17 cellular contexts compared by ENCODE assay signal in genomic region chr1:19287436-19288185, GRCh38. TPM values are rescaled to one million over a fixed set of nuclear protein-coding genes. Genes with fewer than 3 reads are reported as not detected.
A peak's percentile ranks its signal among the peaks of the same experiment; 100 is the strongest.
DNase-seq lines count a peak whose midpoint lies in the region; ATAC-seq and TF ChIP-seq lines count a peak whose summit lies in the region.
"Had no signal": no experiment of that assay in that cellular context is flagged by ENCODE, and none has a peak within 500 bp of the region (broad histone marks: within the 10 kb centered on the region; RNA-seq: fewer than 3 reads in every experiment).

No MANE protein-coding gene starts in this region.

- no peak for TF ChIP-seq POLR2A in thyroid gland (IDR thresholded peaks at IDR 0.05)

- peaks cover 8% of the 10 kb centered on the region for H3K4me1 Mint-ChIP-seq in activated naive CD4-positive, alpha-beta T cell treated with anti-CD3 and anti-CD28 coated beads, Interleukin-2, amount 50 U/mL, for 24 hours
- H3K4me1 Mint-ChIP-seq in activated CD8-positive, alpha-beta T cell treated with anti-CD3 and anti-CD28 coated beads, Interleukin-2, amount 10 ng/mL, durations not matched to agents 7 days and 5 days (ENCODE audit: low read depth): peaks cover 8% of the 10 kb centered on the region
- peaks cover 6% of the 10 kb centered on the region for H3K4me1 Mint-ChIP-seq in memory B cell
- no peaks in the 10 kb centered on the region for H3K4me1 Mint-ChIP-seq in type B pancreatic cell (ENCODE audit: unreplicated experiment)

- CTCF ChIA-PET in activated CD8-positive, alpha-beta T cell treated with anti-CD3 and anti-CD28 coated beads, Interleukin-2, amount 10 ng/mL, durations not matched to agents 7 days and 5 days (lab: Charles Lee): interaction anchor here (1.2 kb wide), 1 partner anchor 375 kb away, joined by 3 read pairs; no protein-coding TSS in a partner anchor

- H3K27me3 Mint-ChIP-seq in activated naive CD4-positive, alpha-beta T cell treated with anti-CD3 and anti-CD28 coated beads, Interleukin-2, amount 50 U/mL, for 24 hours: peaks cover 3% of the 10 kb centered on the region
- peaks cover 16% of the 10 kb centered on the region for H3K27me3 Mint-ChIP-seq in activated CD8-positive, alpha-beta T cell treated with anti-CD3 and anti-CD28 coated beads, Interleukin-2, amount 10 ng/mL, durations not matched to agents 7 days and 5 days (ENCODE audit: low read depth)
- H3K27me3 Mint-ChIP-seq in memory B cell: peaks cover 5% of the 10 kb centered on the region
- peaks cover 18% of the 10 kb centered on the region for H3K27me3 Mint-ChIP-seq in type B pancreatic cell

- no peak overlapping the region for H3K27ac Mint-ChIP-seq in activated naive CD4-positive, alpha-beta T cell treated with anti-CD3 and anti-CD28 coated beads, Interleukin-2, amount 50 U/mL, for 24 hours
- H3K27ac Mint-ChIP-seq in activated CD8-positive, alpha-beta T cell treated with anti-CD3 and anti-CD28 coated beads, Interleukin-2, amount 10 ng/mL, durations not matched to agents 7 days and 5 days: no peak overlapping the region
- H3K27ac Mint-ChIP-seq in memory B cell: no peak overlapping the region
- H3K27ac Mint-ChIP-seq in type B pancreatic cell: peak overlapping the region; percentile 26
- H3K27ac Mint-ChIP-seq: activated CD8-positive, alpha-beta memory T cell treated with anti-CD3 and anti-CD28 coated beads, Interleukin-2, amount 10 ng/mL, durations not matched to agents 7 days and 5 days had no signal

- no peaks in the 10 kb centered on the region for H3K36me3 Mint-ChIP-seq in activated naive CD4-positive, alpha-beta T cell treated with anti-CD3 and anti-CD28 coated beads, Interleukin-2, amount 50 U/mL, for 24 hours
- no peaks in the 10 kb centered on the region for H3K36me3 Mint-ChIP-seq in activated CD8-positive, alpha-beta T cell treated with anti-CD3 and anti-CD28 coated beads, Interleukin-2, amount 10 ng/mL, durations not matched to agents 7 days and 5 days (ENCODE audit: low read depth)
- H3K36me3 Mint-ChIP-seq in memory B cell: peaks cover 12% of the 10 kb centered on the region
- peaks cover 5% of the 10 kb centered on the region for H3K36me3 Mint-ChIP-seq in type B pancreatic cell

- POLR2A ChIA-PET in activated CD8-positive, alpha-beta T cell treated with anti-CD3 and anti-CD28 coated beads, Interleukin-2, amount 10 ng/mL, durations not matched to agents 7 days and 5 days (lab: Charles Lee): interaction anchor here (0.6 kb wide), 1 partner anchor 13 kb away, joined by 4 read pairs; no protein-coding TSS in a partner anchor

- H3K9me3 ChIP-seq in thyroid gland: no peaks in the 10 kb centered on the region
- H3K9me3 ChIP-seq: heart left ventricle had no signal

- intact Hi-C loops in thyroid gland (cut with DNase I): no loop called here

- H3K27ac ChIP-seq in thyroid gland: no peak overlapping the region
- H3K27ac ChIP-seq: BLaER1 treated with 17β-estradiol and CSF1 and Interleukin-3, amounts not matched to agents 10 nM and 100 nM; heart left ventricle; parathyroid adenoma; RWPE1 had no signal

- peaks cover 9 to 11% of the 10 kb centered on the region in 2 donors for H3K4me1 ChIP-seq in thyroid gland
- H3K4me1 ChIP-seq: parathyroid adenoma had no signal

- DNase-seq in activated naive CD4-positive, alpha-beta T cell treated with anti-CD3 and anti-CD28 coated beads, Interleukin-2, amount 50 U/mL, for 16 hours: no peak
- DNase-seq in activated CD8-positive, alpha-beta T cell treated with anti-CD3 and anti-CD28 coated beads, Interleukin-2, amount 10 ng/mL, durations not matched to agents 7 days and 5 days: no peak
- DNase-seq in memory B cell (ENCODE audit: low spot score in 2 of 2) (no peak), type B pancreatic cell (ENCODE audit: extremely low spot score, unreplicated experiment) (no peak), CD1c-positive myeloid dendritic cell (ENCODE audit: extremely low spot score) (no peak), AG08396 (ENCODE audit: low spot score) (no peak), thyroid gland (no peak)
- DNase-seq: activated CD8-positive, alpha-beta memory T cell treated with anti-CD3 and anti-CD28 coated beads, Interleukin-2, amount 10 ng/mL, durations not matched to agents 7 days and 5 days; heart left ventricle; left ventricle myocardium superior; NCI-H1417 treated with DMSO at 0.1 percent for 48 hours; NCI-H510A treated with DMSO at 0.1 percent for 48 hours; T-helper 9 cell had no signal

- H3K4me3 ChIP-seq in thyroid gland (replicated peaks in 1 of 3): no peak overlapping the region

- 95% methylated on average over 13 of the region's 13 CpGs for WGBS in thyroid gland, 2 donors

- no peaks in the 10 kb centered on the region for H3K36me3 ChIP-seq in thyroid gland
- H3K36me3 ChIP-seq: heart left ventricle had no signal

- peak overlapping the region; percentile 74 for H3K4me3 Mint-ChIP-seq in activated naive CD4-positive, alpha-beta T cell treated with anti-CD3 and anti-CD28 coated beads, Interleukin-2, amount 50 U/mL, for 24 hours
- peak overlapping the region; percentile 16 for H3K4me3 Mint-ChIP-seq in activated CD8-positive, alpha-beta T cell treated with anti-CD3 and anti-CD28 coated beads, Interleukin-2, amount 10 ng/mL, durations not matched to agents 7 days and 5 days
- peak overlapping the region; percentile 80 for H3K4me3 Mint-ChIP-seq in memory B cell
- peak overlapping the region; percentile 71 for H3K4me3 Mint-ChIP-seq in type B pancreatic cell
- H3K4me3 Mint-ChIP-seq: activated CD8-positive, alpha-beta memory T cell treated with anti-CD3 and anti-CD28 coated beads, Interleukin-2, amount 10 ng/mL, durations not matched to agents 7 days and 5 days had no signal

- no peak for ATAC-seq in activated CD8-positive, alpha-beta T cell treated with anti-CD3 and anti-CD28 coated beads, Interleukin-2, amount 10 ng/mL, durations not matched to agents 7 days and 5 days
- no peak for ATAC-seq in memory B cell (ENCODE audit: low read depth)

- no peaks in the 10 kb centered on the region for H3K9me3 Mint-ChIP-seq in activated naive CD4-positive, alpha-beta T cell treated with anti-CD3 and anti-CD28 coated beads, Interleukin-2, amount 50 U/mL, for 24 hours
- H3K9me3 Mint-ChIP-seq in activated CD8-positive, alpha-beta T cell treated with anti-CD3 and anti-CD28 coated beads, Interleukin-2, amount 10 ng/mL, durations not matched to agents 7 days and 5 days (ENCODE audit: insufficient read depth): peaks cover 6% of the 10 kb centered on the region
- H3K9me3 Mint-ChIP-seq in memory B cell (peaks cover 1% of the 10 kb centered on the region), type B pancreatic cell (no peaks in the 10 kb centered on the region)

- TF ChIP-seq CTCF in type B pancreatic cell (conservative IDR thresholded peaks at IDR 0.05) (no peak), thyroid gland (IDR thresholded peaks at IDR 0.05) (no peak)

- H3K27me3 ChIP-seq in thyroid gland: no peaks in the 10 kb centered on the region

RNA-seq across cellular contexts. Expression of gene AKR7A3, which starts 1.0 kb away (rescaled TPM):
- under 1 TPM; 0.37 to 0.61 TPM for total RNA-seq in activated CD8-positive, alpha-beta T cell treated with anti-CD3 and anti-CD28 coated beads, Interleukin-2, amount 10 ng/mL, durations not matched to agents 7 days and 5 days
- total RNA-seq in type B pancreatic cell (ENCODE audit: low replicate concordance): 1.3 and 4.6 TPM in 2 replicates
- total RNA-seq in thyroid gland: 1 to 10 TPM; 1.8 to 3.5 (median 2.3) TPM

RNA-seq across cellular contexts. Expression of gene AKR7A2, which starts 24.3 kb away (rescaled TPM):
- 10 to 100 TPM; 46.3 to 50.6 TPM for total RNA-seq in activated CD8-positive, alpha-beta T cell treated with anti-CD3 and anti-CD28 coated beads, Interleukin-2, amount 10 ng/mL, durations not matched to agents 7 days and 5 days
- total RNA-seq in type B pancreatic cell (ENCODE audit: low replicate concordance) (57.2 and 75.2 TPM in 2 replicates), thyroid gland (100 to 1,000 TPM in 2 of 4 donors, 10 to 100 TPM in 2; 70.8 to 136 (median 110) TPM)

RNA-seq across cellular contexts. Expression of gene SLC66A1, which starts 24.5 kb away (rescaled TPM):
- 1 to 10 TPM; 4.0 to 5.3 TPM for total RNA-seq in activated CD8-positive, alpha-beta T cell treated with anti-CD3 and anti-CD28 coated beads, Interleukin-2, amount 10 ng/mL, durations not matched to agents 7 days and 5 days
- total RNA-seq in type B pancreatic cell (ENCODE audit: low replicate concordance): 18.3 and 24.1 TPM in 2 replicates
- 10 to 100 TPM; 17.6 to 24.6 (median 17.8) TPM for total RNA-seq in thyroid gland

RNA-seq across cellular contexts. Expression of gene MRTO4, which starts 36.0 kb away (rescaled TPM):
- total RNA-seq in activated CD8-positive, alpha-beta T cell treated with anti-CD3 and anti-CD28 coated beads, Interleukin-2, amount 10 ng/mL, durations not matched to agents 7 days and 5 days: 10 to 100 TPM; 43.5 to 44.4 TPM
- total RNA-seq in type B pancreatic cell (ENCODE audit: low replicate concordance) (35.9 and 43.3 TPM in 2 replicates), thyroid gland (10 to 100 TPM; 16.0 to 19.5 (median 17.5) TPM)

RNA-seq across cellular contexts. Expression of gene EMC1, which starts 36.3 kb away (rescaled TPM):
- total RNA-seq in activated CD8-positive, alpha-beta T cell treated with anti-CD3 and anti-CD28 coated beads, Interleukin-2, amount 10 ng/mL, durations not matched to agents 7 days and 5 days: 10 to 100 TPM; 36.6 to 38.9 TPM
- total RNA-seq in type B pancreatic cell (ENCODE audit: low replicate concordance): 48.6 and 60.1 TPM in 2 replicates
- 10 to 100 TPM; 32.8 to 54.1 (median 43.0) TPM for total RNA-seq in thyroid gland

Comparison
In these comparisons a context has a peak if more than half of its experiments do, and no peak if none do; other contexts are left out.
1. H3K4me3 Mint-ChIP-seq: peak in every context shown above with its lines; median percentile 80 in memory B cell; 74 in activated naive CD4-positive, alpha-beta T cell treated with anti-CD3 and anti-CD28 coated beads, Interleukin-2, amount 50 U/mL, for 24 hours; 71 in type B pancreatic cell; 16 in activated CD8-positive, alpha-beta T cell treated with anti-CD3 and anti-CD28 coated beads, Interleukin-2, amount 10 ng/mL, durations not matched to agents 7 days and 5 days.